ENCODE assay signal across 10 cellular contexts in the genomic region with DNA sequence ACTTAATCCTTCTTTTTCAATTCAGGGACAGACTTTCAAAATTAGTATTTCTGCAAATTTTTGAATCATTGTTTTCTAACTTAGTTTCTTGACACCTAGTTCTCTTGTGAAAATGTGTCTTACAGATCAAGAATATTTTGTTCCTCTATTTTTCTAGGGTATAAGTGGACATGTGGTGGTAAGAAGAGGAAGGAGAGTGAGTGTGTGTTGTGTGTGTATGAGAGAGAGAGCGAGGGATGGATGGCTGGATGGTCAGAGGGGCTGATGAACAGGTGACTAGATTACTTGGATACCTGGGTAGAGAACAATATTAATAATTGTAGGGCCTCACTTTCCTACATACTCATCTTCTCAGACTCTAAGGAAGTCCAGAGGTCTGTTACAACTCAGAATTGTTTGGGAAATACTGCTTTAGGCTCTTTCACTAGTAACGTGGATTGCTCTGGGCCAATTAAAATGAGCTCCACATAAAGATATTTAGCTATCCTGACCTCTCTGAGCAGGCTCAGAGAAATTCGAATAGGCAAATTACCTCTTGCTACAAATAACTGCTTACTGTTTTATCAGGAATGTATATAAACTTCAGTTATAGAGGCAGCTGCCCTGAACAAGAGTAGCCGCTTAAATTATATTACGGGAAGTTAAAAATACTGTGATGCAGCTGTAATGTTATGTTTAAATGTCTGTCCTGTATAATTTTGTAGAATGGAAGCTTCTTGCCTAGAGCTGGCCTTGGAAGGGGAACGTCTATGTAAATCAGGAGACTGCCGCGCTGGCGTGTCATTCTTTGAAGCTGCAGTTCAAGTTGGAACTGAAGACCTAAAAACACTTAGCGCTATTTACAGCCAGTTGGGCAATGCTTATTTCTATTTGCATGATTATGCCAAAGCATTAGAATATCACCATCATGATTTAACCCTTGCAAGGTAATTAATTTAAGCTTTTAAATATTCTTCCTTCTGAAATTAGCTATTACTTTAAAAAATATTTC. TPM values are rescaled to one million over a fixed set of nuclear protein-coding genes. Genes with fewer than 3 reads are reported as not detected.
DNase-seq lines count a peak whose midpoint lies in the region; ATAC-seq and TF ChIP-seq lines count a peak whose summit lies in the region.
"Had no signal": no experiment of that assay in that cellular context is flagged by ENCODE, and none has a peak within 500 bp of the region (broad histone marks: within the 10 kb centered on the region; RNA-seq: fewer than 3 reads in every experiment).

No MANE protein-coding gene starts in this region.

- TF ChIP-seq CTCF in left ventricle myocardium inferior (IDR thresholded peaks at IDR 0.05; ENCODE audit: borderline replicate concordance) (no peak), vagina (IDR thresholded peaks at IDR 0.05) (no peak)

- no peaks in the 10 kb centered on the region for H3K9me3 Mint-ChIP-seq in activated naive CD4-positive, alpha-beta T cell treated with anti-CD3 and anti-CD28 coated beads for 36 hours

- peaks cover 3% of the 10 kb centered on the region for H3K4me1 ChIP-seq in left ventricle myocardium inferior
- H3K4me1 ChIP-seq in vagina, result peaks cover 27% of the 10 kb centered on the region
- H3K4me1 ChIP-seq: Peyer's patch had no signal

- intact Hi-C loops in left cardiac atrium (cut with DNase I), result loop anchor here in 1 of 2 donors (5.0 kb wide), 1 partner anchor 69 kb away; no protein-coding TSS in a partner anchor
- intact Hi-C loops in left ventricle myocardium inferior (cut with micrococcal nuclease), result loop anchor here (5.0 kb wide), 1 partner anchor 69 kb away; no protein-coding TSS in a partner anchor
- intact Hi-C loops in vagina (cut with DNase I), result loop anchor here (5.0 kb wide), 1 partner anchor 69 kb away; no protein-coding TSS in a partner anchor
- intact Hi-C loops in activated naive CD4-positive, alpha-beta T cell treated with anti-CD3 and anti-CD28 coated beads for 36 hours (cut with micrococcal nuclease), result loop anchor here (5.0 kb wide), 2 partner anchors 249 to 334 kb away; partner anchors contain the start of gene EEIG2

- H3K27me3 ChIP-seq in left ventricle myocardium inferior (ENCODE audit: low read depth) (no peaks in the 10 kb centered on the region), vagina (no peaks in the 10 kb centered on the region)
- H3K27me3 ChIP-seq: BLaER1, Peyer's patch had no signal

- CTCF ChIA-PET in activated naive CD4-positive, alpha-beta T cell treated with anti-CD3 and anti-CD28 coated beads for 36 hours (lab: Charles Lee), result interaction anchor here (0.7 to 5.5 kb wide), 11 partner anchors 10 to 334 kb away, joined by 3 to 109 read pairs (median 3); no protein-coding TSS in a partner anchor

- no peak for DNase-seq in left cardiac atrium
- no peak for DNase-seq in left ventricle myocardium inferior
- DNase-seq in cerebellar cortex (ENCODE audit: low spot score), result peak; percentile 20
- peak; percentile 69 for DNase-seq in medulla oblongata (ENCODE audit: extremely low spot score)
- no peak for DNase-seq in vagina (ENCODE audit: extremely low spot score in 2 of 2)
- DNase-seq in activated CD4-positive, alpha-beta T cell treated with anti-CD3 and anti-CD28 coated beads for 1 hour, result no peak
- DNase-seq in activated naive CD4-positive, alpha-beta T cell treated with anti-CD3 and anti-CD28 coated beads for 36 hours, result no peak
- DNase-seq: Peyer's patch had no signal

- no peak for TF ChIP-seq POLR2A in vagina (IDR thresholded peaks at IDR 0.05)

- ATAC-seq in left cardiac atrium (peak; percentile 23 to 63), HG02938 (IDR thresholded peaks at IDR 0.05; ENCODE audit: unreplicated experiment) (no peak)

- H3K27ac ChIP-seq in left ventricle myocardium inferior (replicated peaks), result no peak overlapping the region
- H3K27ac ChIP-seq in vagina, result peak overlapping the region; percentile 22
- H3K27ac ChIP-seq: BLaER1 had no signal

- H3K36me3 ChIP-seq in left ventricle myocardium inferior (no peaks in the 10 kb centered on the region), vagina (peaks cover 0 to 1% of the 10 kb centered on the region in 2 donors)
- H3K36me3 ChIP-seq: BLaER1, Peyer's patch had no signal

- H3K9me3 ChIP-seq in left ventricle myocardium inferior (replicated peaks), result no peaks in the 10 kb centered on the region
- no peaks in the 10 kb centered on the region for H3K9me3 ChIP-seq in vagina
- H3K9me3 ChIP-seq: BLaER1, Peyer's patch had no signal

- no peak overlapping the region for H3K4me3 Mint-ChIP-seq in activated naive CD4-positive, alpha-beta T cell treated with anti-CD3 and anti-CD28 coated beads for 36 hours

- peaks cover 11% of the 10 kb centered on the region for H3K27me3 Mint-ChIP-seq in activated naive CD4-positive, alpha-beta T cell treated with anti-CD3 and anti-CD28 coated beads for 36 hours (ENCODE audit: low read depth)

- H3K27ac Mint-ChIP-seq in activated naive CD4-positive, alpha-beta T cell treated with anti-CD3 and anti-CD28 coated beads for 36 hours, result no peak overlapping the region

- H3K36me3 Mint-ChIP-seq in activated naive CD4-positive, alpha-beta T cell treated with anti-CD3 and anti-CD28 coated beads for 36 hours (ENCODE audit: low read depth), result no peaks in the 10 kb centered on the region

- H3K4me3 ChIP-seq in left ventricle myocardium inferior (no peak overlapping the region), vagina (no peak overlapping the region)
- H3K4me3 ChIP-seq: BLaER1, Peyer's patch had no signal

- H3K4me1 Mint-ChIP-seq in activated naive CD4-positive, alpha-beta T cell treated with anti-CD3 and anti-CD28 coated beads for 36 hours (ENCODE audit: low read depth), result no peaks in the 10 kb centered on the region

RNA-seq across cellular contexts. Expression of gene GPSM2, which starts 19.7 kb away (rescaled TPM):
- 10 to 100 TPM in 1 of 2 donors, 1 to 10 TPM in 1; 9.9 to 11.8 TPM for total RNA-seq in left cardiac atrium
- 2.5 TPM for total RNA-seq in left ventricle myocardium inferior
- total RNA-seq in vagina, result 45.4 TPM
- total RNA-seq in activated naive CD4-positive, alpha-beta T cell treated with anti-CD3 and anti-CD28 coated beads for 36 hours, result 10 to 100 TPM; 15.9 to 19.3 TPM

RNA-seq across cellular contexts. Expression of gene AKNAD1, which starts 39.6 kb away (rescaled TPM):
- total RNA-seq in left cardiac atrium (not detected), left ventricle myocardium inferior (not detected), vagina (3.9 TPM)
- total RNA-seq in activated naive CD4-positive, alpha-beta T cell treated with anti-CD3 and anti-CD28 coated beads for 36 hours, result not detected
- total RNA-seq: Peyer's patch had no signal

Comparison
In these comparisons a context has a peak if more than half of its experiments do, and no peak if none do; other contexts are left out.
1. DNase-seq: peak in cerebellar cortex (single experiment) and medulla oblongata (single experiment); none in left cardiac atrium (single experiment), left ventricle myocardium inferior (single experiment), vagina (0 of 2), activated CD4-positive, alpha-beta T cell treated with anti-CD3 and anti-CD28 coated beads for 1 hour (single experiment) and activated naive CD4-positive, alpha-beta T cell treated with anti-CD3 and anti-CD28 coated beads for 36 hours (single experiment).